ENCODE assay signal across 9 cellular contexts in genomic region chr2:36359006-36359580, GRCh38. TPM values are rescaled to one million over a fixed set of nuclear protein-coding genes. Genes with fewer than 3 reads are reported as not detected.
DNase-seq lines count a peak whose midpoint lies in the region; ATAC-seq and TF ChIP-seq lines count a peak whose summit lies in the region.
"Had no signal": no experiment of that assay in that cellular context is flagged by ENCODE, and none has a peak within 500 bp of the region (broad histone marks: within the 10 kb centered on the region; RNA-seq: fewer than 3 reads in every experiment).

No MANE protein-coding gene starts in this region.

- H3K27me3 ChIP-seq in skeletal muscle satellite cell (ENCODE audit: control insufficient read depth, insufficient read depth, low read length): no peaks in the 10 kb centered on the region

- POLR2A ChIA-PET in GM10248 (lab: Yijun Ruan, JAX): no interaction called here

- no peaks in the 10 kb centered on the region for H3K9me3 ChIP-seq in skeletal muscle satellite cell (replicated peaks; ENCODE audit: low read length)

- no peak for DNase-seq in GM10248 (ENCODE audit: extremely low spot score)
- DNase-seq in NOMO-1 treated with DMSO at 0.1 percent for 48 hours (lab: John Stamatoyannopoulos, UW; ENCODE audit: unreplicated experiment): peak; percentile 19
- DNase-seq in erythroblast (lab: John Stamatoyannopoulos, UW): peak; percentile 28
- no peak for DNase-seq in GM03348 (ENCODE audit: low spot score)
- no peak for DNase-seq in midbrain (lab: John Stamatoyannopoulos, UW)
- no peak for DNase-seq in middle frontal gyrus (ENCODE audit: extremely low spot score, low spot score)
- DNase-seq: NCI-H2081 had no signal

- ATAC-seq in GM18502 (IDR thresholded peaks at IDR 0.05; ENCODE audit: poor library complexity, unreplicated experiment): no peak

- H3K9ac ChIP-seq in skeletal muscle satellite cell (ENCODE audit: low read depth, low read length): peak overlapping the region; percentile 98

- TF ChIP-seq POLR2A in erythroblast (IDR thresholded peaks at IDR 0.05; ENCODE audit: low read length): no peak

- H3K4me3 ChIP-seq in skeletal muscle satellite cell (ENCODE audit: low read length): peak overlapping the region; percentile 95

- CTCF ChIA-PET in GM10248 (lab: Yijun Ruan, JAX): interaction anchor here (2.8 kb wide), 1 partner anchor 8 kb away, joined by 7 read pairs; no protein-coding TSS in a partner anchor

- peak overlapping the region; percentile 76 for H3K4me2 ChIP-seq in skeletal muscle satellite cell (ENCODE audit: low read length)

- TF ChIP-seq CTCF in GM10248 (IDR thresholded peaks at IDR 0.05; ENCODE audit: control extremely low read depth, extremely low read depth, low read depth, missing control alignments): peak; percentile 23

- H3K36me3 ChIP-seq in skeletal muscle satellite cell (ENCODE audit: insufficient read depth, low read length): peaks cover 35% of the 10 kb centered on the region

- H3K4me1 ChIP-seq in skeletal muscle satellite cell (ENCODE audit: control insufficient read depth, insufficient read depth, low read length): peaks cover 53% of the 10 kb centered on the region

RNA-seq across cellular contexts. Expression of gene CRIM1, which starts 3.5 kb away (rescaled TPM):
- total RNA-seq in skeletal muscle satellite cell (2012; rRNA removed): 101 and 124 TPM in 2 replicates

Comparison
In these comparisons a context has a peak if more than half of its experiments do, and no peak if none do; other contexts are left out.
1. DNase-seq: peak in NOMO-1 treated with DMSO at 0.1 percent for 48 hours (single experiment) and erythroblast (2 of 2); none in GM10248 (single experiment), GM03348 (single experiment), midbrain (single experiment) and middle frontal gyrus (single experiment).